3 cellular contexts compared by ENCODE assay signal in the genomic region with DNA sequence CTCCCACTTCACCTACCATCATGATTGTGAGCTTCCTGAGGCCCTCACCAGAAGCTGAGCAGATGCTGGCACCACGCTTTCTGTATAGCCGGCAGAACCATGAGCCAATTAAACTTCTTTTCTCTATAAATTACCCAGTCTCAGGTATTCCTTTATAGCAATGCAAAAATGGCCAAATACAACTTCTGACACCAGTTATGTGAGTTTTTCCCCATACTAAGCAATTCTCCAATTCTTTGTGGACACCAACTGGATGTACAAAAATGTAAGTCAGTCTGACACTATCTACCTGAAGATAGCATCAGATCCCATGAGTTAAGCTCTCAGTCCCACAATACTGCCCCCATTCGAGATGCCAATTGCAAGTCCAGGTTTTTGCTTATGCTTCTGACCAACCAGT.
"Had no signal": no experiment of that assay in that cellular context is flagged by ENCODE, and none has a peak within 500 bp of the region (broad histone marks: within the 10 kb centered on the region; RNA-seq: fewer than 3 reads in every experiment).

No MANE protein-coding gene starts in this region.

- ATAC-seq: GM12878 had no signal

- H3K4me3 ChIP-seq: GM12878 had no signal

- DNase-seq: GDM1, GF-D8 had no signal
